ENCODE assay signal across 8 cellular contexts in genomic region chr17:42772945-42773289, GRCh38.
A peak's percentile ranks its signal among the peaks of the same experiment; 100 is the strongest.
DNase-seq lines count a peak whose midpoint lies in the region; ATAC-seq and TF ChIP-seq lines count a peak whose summit lies in the region.

No MANE protein-coding gene starts in this region.

- H3K27me3 ChIP-seq in ACC112 (ENCODE audit: insufficient read depth, low read length) (no peaks in the 10 kb centered on the region), HUES6 (ENCODE audit: control insufficient read depth, insufficient read depth, low read length) (no peaks in the 10 kb centered on the region), muscle layer of colon (ENCODE audit: control insufficient read depth in 1 of 2, insufficient read depth in 2 of 2, low read length in 2 of 2) (no peaks in the 10 kb centered on the region)

- H3K4me3 ChIP-seq in ACC112 (ENCODE audit: low read depth, low read length) (peak overlapping the region; percentile 92), HUES6 (ENCODE audit: low read depth, low read length) (peak overlapping the region; percentile 85), cardiac fibroblast (replicated peaks in 1 of 2; ENCODE audit: low read depth in 2 of 2, low read length in 2 of 2) (peak overlapping the region; percentile 72 to 92), muscle layer of colon (ENCODE audit: low read depth in 1 of 2, low read length in 2 of 2) (peak overlapping the region; percentile 60 to 82)

- H3K9ac ChIP-seq in HUES6 (ENCODE audit: low read length) (peak overlapping the region; percentile 88), muscle layer of colon (ENCODE audit: low read length) (peak overlapping the region; percentile 89)

- peaks cover 12% of the 10 kb centered on the region for H3K79me2 ChIP-seq in ACC112 (ENCODE audit: control insufficient read depth, insufficient read depth, low read length, unreplicated experiment)

- peaks cover 17% of the 10 kb centered on the region for H3K4me1 ChIP-seq in ACC112 (ENCODE audit: control insufficient read depth, insufficient read depth, low read length, unreplicated experiment)
- no peaks in the 10 kb centered on the region for H3K4me1 ChIP-seq in HUES6 (ENCODE audit: control insufficient read depth, insufficient read depth, low read length)
- peaks cover 7% of the 10 kb centered on the region for H3K4me1 ChIP-seq in muscle layer of colon (ENCODE audit: insufficient read depth, low read length)

- no peak for TF ChIP-seq CTCF in cardiac fibroblast (IDR thresholded peaks at IDR 0.05; ENCODE audit: low read depth, low read length)

- no peaks in the 10 kb centered on the region for H3K9me3 ChIP-seq in HUES6 (ENCODE audit: control insufficient read depth, insufficient read depth, low read depth, low read length)
- H3K9me3 ChIP-seq in muscle layer of colon (ENCODE audit: low read length): no peaks in the 10 kb centered on the region

- peak overlapping the region; percentile 62 for H2AFZ ChIP-seq in ACC112 (ENCODE audit: low read length, unreplicated experiment)

- peak overlapping the region; percentile 81 for H3K27ac ChIP-seq in ACC112 (ENCODE audit: low read depth, low read length)
- H3K27ac ChIP-seq in HUES6 (ENCODE audit: low read depth, low read length): no peak overlapping the region
- peak overlapping the region; percentile 92 for H3K27ac ChIP-seq in muscle layer of colon (ENCODE audit: low read depth, low read length)

- DNase-seq in cardiac fibroblast (ENCODE audit: low read depth in 2 of 2): no peak
- DNase-seq in NCI-H2107 (lab: John Stamatoyannopoulos, UW): no peak
- no peak for DNase-seq in HuH-7 (ENCODE audit: low spot score)
- no peak for DNase-seq in stimulated activated CD4-positive, alpha-beta T cell treated with anti-CD3 and anti-CD28 coated beads, Interleukin-4, amount 100 ng/mL, for 4 hours

- no peaks in the 10 kb centered on the region for H3K36me3 ChIP-seq in ACC112 (ENCODE audit: insufficient read depth, low read length)
- peaks cover 22% of the 10 kb centered on the region for H3K36me3 ChIP-seq in HUES6 (ENCODE audit: control insufficient read depth, insufficient read depth, low read length)
- peaks cover 20% of the 10 kb centered on the region for H3K36me3 ChIP-seq in muscle layer of colon (ENCODE audit: insufficient read depth, low read length)

- ATAC-seq in GM19035 (IDR thresholded peaks at IDR 0.05; ENCODE audit: unreplicated experiment): no peak
